In the genomic region with DNA sequence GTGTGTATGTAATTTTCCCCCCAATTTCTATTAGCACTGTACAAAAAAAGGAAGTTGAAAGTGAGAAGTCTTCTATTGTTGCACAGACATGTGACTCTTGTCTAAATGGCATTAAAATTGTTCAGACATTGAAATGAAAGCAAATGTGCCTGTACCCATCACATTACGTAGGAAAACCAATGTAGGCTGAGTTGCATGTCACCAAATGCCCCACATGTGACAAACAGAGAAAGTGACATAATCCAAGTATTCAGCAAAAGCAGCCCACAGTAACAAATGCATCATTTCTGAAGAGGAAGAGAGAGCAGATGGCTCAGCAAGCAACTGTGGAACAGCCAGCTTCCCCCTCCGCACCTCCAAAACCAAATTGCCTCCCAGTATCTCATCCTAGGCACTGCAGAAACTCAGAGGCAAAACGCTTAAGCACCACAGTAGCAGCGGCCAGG, we compare ENCODE assay signal across 9 cellular contexts.
DNase-seq lines count a peak whose midpoint lies in the region; ATAC-seq and TF ChIP-seq lines count a peak whose summit lies in the region.
"Had no signal": no experiment of that assay in that cellular context is flagged by ENCODE, and none has a peak within 500 bp of the region (broad histone marks: within the 10 kb centered on the region; RNA-seq: fewer than 3 reads in every experiment).

No MANE protein-coding gene starts in this region.

- CTCF ChIA-PET in activated CD4-positive, alpha-beta T cell treated with anti-CD3 and anti-CD28 coated beads for 36 hours (lab: Charles Lee), result no interaction called here
- CTCF ChIA-PET in OCI-LY7 (lab: Charles Lee; ENCODE audit: unreplicated experiment), result no interaction called here

- intact Hi-C loops in activated CD4-positive, alpha-beta T cell treated with anti-CD3 and anti-CD28 coated beads for 36 hours (cut with DNase I, micrococcal nuclease), result no loop called here
- intact Hi-C loops in OCI-LY7 (cut with micrococcal nuclease; ENCODE audit: unreplicated experiment), result no loop called here

- H3K4me3 ChIP-seq in OCI-LY7 (ENCODE audit: low read depth, low read length, poor library complexity, severe bottlenecking), result no peak overlapping the region
- H3K4me3 ChIP-seq: tibial nerve had no signal

- BruUV-seq in OCI-LY7 (replicated peaks; lab: Mats Ljungman, UMichigan), result no TSS peak

- peaks cover 6% of the 10 kb centered on the region for H3K4me1 ChIP-seq in OCI-LY7 (ENCODE audit: insufficient read depth, low read length, poor library complexity, severe bottlenecking)
- H3K4me1 ChIP-seq: tibial nerve had no signal

- H3K79me2 ChIP-seq in OCI-LY7 (ENCODE audit: insufficient read depth, low read depth, low read length), result no peaks in the 10 kb centered on the region

- peak; percentile 75 for ATAC-seq in activated CD4-positive, alpha-beta T cell treated with anti-CD3 and anti-CD28 coated beads for 36 hours
- peak; percentile 94 for ATAC-seq in HG02884 (IDR thresholded peaks at IDR 0.05; ENCODE audit: unreplicated experiment)
- ATAC-seq in stimulated activated memory B cell treated with anti-CD40 and anti-IgM and Interleukin-4, amounts not matched to agents 10 μg/mL and 1 μg/mL and 100 μg/mL, for 72 hours, result peak; percentile 95

- H4K20me1 ChIP-seq in OCI-LY7 (ENCODE audit: insufficient read depth, low read length), result no peaks in the 10 kb centered on the region

- H3K9me3 ChIP-seq in OCI-LY7 (ENCODE audit: low read length), result no peaks in the 10 kb centered on the region
- H3K9me3 ChIP-seq: tibial nerve had no signal

- H3K9me2 ChIP-seq in OCI-LY7 (ENCODE audit: insufficient read depth, low read length), result no peaks in the 10 kb centered on the region

- no peaks in the 10 kb centered on the region for H3K36me3 ChIP-seq in OCI-LY7 (ENCODE audit: insufficient read depth, low read length)
- H3K36me3 ChIP-seq: tibial nerve had no signal

- H3K4me1 Mint-ChIP-seq in activated CD4-positive, alpha-beta T cell treated with anti-CD3 and anti-CD28 coated beads for 36 hours, result peaks cover 5% of the 10 kb centered on the region
- H3K4me1 Mint-ChIP-seq in stimulated activated memory B cell treated with anti-CD40 and anti-IgM and Interleukin-4, amounts not matched to agents 10 μg/mL and 1 μg/mL and 100 μg/mL, for 72 hours, result peaks cover 58% of the 10 kb centered on the region

- no peak overlapping the region; the same call in 1 of the 2 replicates for H2AFZ ChIP-seq in OCI-LY7 (ENCODE audit: low read length)

- H3K4me2 ChIP-seq in OCI-LY7 (ENCODE audit: low read length), result no peak overlapping the region

- no peaks in the 10 kb centered on the region for H3K9me3 Mint-ChIP-seq in activated CD4-positive, alpha-beta T cell treated with anti-CD3 and anti-CD28 coated beads for 36 hours (ENCODE audit: low read depth)
- peaks cover 19% of the 10 kb centered on the region for H3K9me3 Mint-ChIP-seq in stimulated activated memory B cell treated with anti-CD40 and anti-IgM and Interleukin-4, amounts not matched to agents 10 μg/mL and 1 μg/mL and 100 μg/mL, for 72 hours

- POLR2A ChIA-PET in activated CD4-positive, alpha-beta T cell treated with anti-CD3 and anti-CD28 coated beads for 36 hours (lab: Charles Lee), result no interaction called here
- POLR2A ChIA-PET in OCI-LY7 (lab: Charles Lee), result no interaction called here

- H3K27ac Mint-ChIP-seq in activated CD4-positive, alpha-beta T cell treated with anti-CD3 and anti-CD28 coated beads for 36 hours, result no peak overlapping the region
- H3K27ac Mint-ChIP-seq in stimulated activated memory B cell treated with anti-CD40 and anti-IgM and Interleukin-4, amounts not matched to agents 10 μg/mL and 1 μg/mL and 100 μg/mL, for 72 hours, result peak overlapping the region; percentile 86

- H3K27me3 Mint-ChIP-seq in activated CD4-positive, alpha-beta T cell treated with anti-CD3 and anti-CD28 coated beads for 36 hours, result peaks cover 9% of the 10 kb centered on the region
- H3K27me3 Mint-ChIP-seq in stimulated activated memory B cell treated with anti-CD40 and anti-IgM and Interleukin-4, amounts not matched to agents 10 μg/mL and 1 μg/mL and 100 μg/mL, for 72 hours, result no peaks in the 10 kb centered on the region

- no peak for DNase-seq in activated CD4-positive, alpha-beta T cell treated with anti-CD3 and anti-CD28 coated beads for 36 hours
- DNase-seq in activated CD4-positive, alpha-beta T cell treated with anti-CD3 and anti-CD28 coated beads, Interleukin-2, amount 50 U/mL, for 4 hours, result no peak
- DNase-seq in OCI-LY7 (ENCODE audit: low spot score) (peak; percentile 5), DMS153 (lab: John Stamatoyannopoulos, UW) (no peak), NCI-H1092 treated with DMSO at 0.1 percent for 48 hours (lab: John Stamatoyannopoulos, UW) (no peak), NCI-H146 (lab: John Stamatoyannopoulos, UW) (no peak)

- H3K36me3 Mint-ChIP-seq in activated CD4-positive, alpha-beta T cell treated with anti-CD3 and anti-CD28 coated beads for 36 hours (ENCODE audit: low read depth), result no peaks in the 10 kb centered on the region
- peaks cover 23% of the 10 kb centered on the region for H3K36me3 Mint-ChIP-seq in stimulated activated memory B cell treated with anti-CD40 and anti-IgM and Interleukin-4, amounts not matched to agents 10 μg/mL and 1 μg/mL and 100 μg/mL, for 72 hours

- TF ChIP-seq CTCF in OCI-LY7 (conservative IDR thresholded peaks at IDR 0.05; ENCODE audit: low read length), result no peak

- no peak overlapping the region for H3K4me3 Mint-ChIP-seq in activated CD4-positive, alpha-beta T cell treated with anti-CD3 and anti-CD28 coated beads for 36 hours
- H3K4me3 Mint-ChIP-seq in stimulated activated memory B cell treated with anti-CD40 and anti-IgM and Interleukin-4, amounts not matched to agents 10 μg/mL and 1 μg/mL and 100 μg/mL, for 72 hours, result peak overlapping the region; percentile 29

- H3K27ac ChIP-seq in OCI-LY7 (ENCODE audit: low read depth, low read length, poor library complexity, severe bottlenecking), result no peak overlapping the region
- H3K27ac ChIP-seq: tibial nerve had no signal
